ENCODE assay signal across 19 cellular contexts in the genomic region with DNA sequence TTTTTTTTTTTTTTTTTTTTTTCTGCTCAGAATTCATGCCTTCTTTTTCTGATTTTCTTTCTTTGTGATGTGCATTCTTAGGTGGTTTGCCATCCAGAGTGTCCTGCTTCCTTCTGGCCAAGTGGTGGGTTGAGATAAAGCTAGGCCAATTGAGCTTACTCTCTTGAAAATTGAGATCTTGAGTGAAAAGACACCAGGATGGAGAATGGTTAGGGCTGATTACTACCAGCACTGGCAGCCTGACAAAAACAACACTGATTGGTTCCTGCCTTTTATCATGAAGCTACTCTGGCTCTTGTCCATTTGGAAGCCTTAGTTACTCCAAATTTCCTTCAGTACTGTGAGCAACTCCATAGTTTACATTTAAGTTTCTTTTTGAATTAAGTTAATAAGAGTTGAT.
"Had no signal": no experiment of that assay in that cellular context is flagged by ENCODE, and none has a peak within 500 bp of the region (broad histone marks: within the 10 kb centered on the region; RNA-seq: fewer than 3 reads in every experiment).

No MANE protein-coding gene starts in this region.

- H3K9me3 ChIP-seq: neutrophil, tibial artery had no signal

- H3K4me1 ChIP-seq: foreskin keratinocyte, tibial artery had no signal

- H3K27ac ChIP-seq: cardiac muscle cell, foreskin keratinocyte, hepatocyte, neutrophil, tibial artery, VCaP had no signal

- ATAC-seq: activated T-cell treated with anti-CD3 and anti-CD28 coated beads, Interleukin-2, amount 50 U/mL, for 4 hours; effector memory CD8-positive, alpha-beta T cell; foreskin keratinocyte; left colon; natural killer cell treated with Interleukin-12 subunit alpha and Interleukin-12 subunit beta and Interleukin-15 and Interleukin-18, amount 100 ng/mL, for 72 hours had no signal

- H3K4me3 ChIP-seq: cardiac muscle cell, hepatocyte, lung, tibial artery had no signal

- DNase-seq: activated CD4-positive, alpha-beta T cell treated with anti-CD3 and anti-CD28 coated beads, Interleukin-2, amount 50 U/mL, for 1 hour; activated CD4-positive, CD25-positive, alpha-beta regulatory T cell treated with anti-CD3 and anti-CD28 coated beads, Interleukin-2, amount 50 U/mL, for 72 hours; activated CD8-positive, alpha-beta memory T cell treated with anti-CD3 and anti-CD28 coated beads, Interleukin-2, amount 50 U/mL, for 4 hours; activated naive CD4-positive, alpha-beta T cell treated with anti-CD3 and anti-CD28 coated beads, Interleukin-2, amount 50 U/mL, for 16 hours; activated T-cell treated with anti-CD3 and anti-CD28 coated beads, Interleukin-2, amount 50 U/mL, for 4 hours; aorta; effector memory CD8-positive, alpha-beta T cell; foreskin keratinocyte; left colon; stimulated activated CD8-positive, alpha-beta memory T cell treated with anti-CD3 and anti-CD28 coated beads, Interleukin-4, amount 100 ng/mL, for 48 hours; stimulated activated naive CD4-positive, alpha-beta T cell treated with Interleukin-2 at 50 U/mL for 16 hours; substantia nigra; tibial artery had no signal

- H3K27me3 ChIP-seq: cardiac muscle cell, foreskin keratinocyte, hepatocyte, neutrophil, tibial artery had no signal
